ENCODE assay signal across 8 cellular contexts in the genomic region with DNA sequence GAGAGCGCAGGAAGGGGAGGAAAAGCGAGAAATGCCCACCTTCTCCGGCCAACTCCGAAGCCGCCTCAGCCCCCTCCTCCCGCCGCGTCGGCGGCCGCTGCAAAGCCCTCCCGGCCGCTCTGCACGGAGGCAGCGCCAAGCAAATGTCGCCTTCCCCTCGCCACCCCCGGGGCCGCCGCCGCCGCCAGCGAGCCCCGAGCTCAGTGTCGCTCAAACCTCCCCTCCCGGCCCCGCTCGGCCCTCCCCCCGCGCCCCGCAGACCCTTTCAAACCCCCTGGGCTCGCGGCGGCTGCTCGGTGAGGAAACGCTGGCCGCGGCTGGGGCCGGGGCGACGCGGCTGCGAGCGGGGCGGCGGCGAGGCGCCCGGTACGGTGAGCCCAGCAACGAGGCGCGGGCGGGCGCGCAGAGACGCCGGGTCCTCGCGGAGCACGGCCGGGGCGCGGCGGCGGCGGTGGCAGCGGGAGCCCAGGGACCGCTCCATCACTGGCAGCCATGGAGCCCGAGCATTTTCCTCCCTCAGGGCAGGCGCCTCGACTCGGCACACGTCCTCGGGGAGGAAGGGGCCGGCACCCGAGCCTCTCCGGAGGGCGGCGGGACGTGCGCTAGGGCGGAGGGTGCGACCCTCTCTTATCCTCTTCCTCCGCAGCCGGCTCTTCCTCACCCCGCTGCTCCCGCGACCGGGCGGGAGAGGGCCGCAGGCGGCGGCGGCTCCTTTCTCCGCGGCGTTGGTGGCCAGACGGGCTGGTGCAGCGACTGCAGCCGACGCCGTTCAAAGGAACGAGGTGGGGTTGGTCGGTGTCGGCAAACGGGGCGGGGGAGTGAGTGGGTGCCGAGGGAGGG. TPM values are rescaled to one million over a fixed set of nuclear protein-coding genes. Genes with fewer than 3 reads are reported as not detected.
A peak's percentile ranks its signal among the peaks of the same experiment; 100 is the strongest.
DNase-seq lines count a peak whose midpoint lies in the region; ATAC-seq and TF ChIP-seq lines count a peak whose summit lies in the region.

No MANE protein-coding gene starts in this region.

- H3K27me3 Mint-ChIP-seq in activated T-helper 2 cell treated with anti-CD3 and anti-CD28 coated beads, Interferon-gamma antibody, Interleukin-2, Interleukin-4, amounts not matched to agents 10 μg/mL and 5 μg/mL and 100 μg/mL, durations not matched to agents 14 hours and 24 hours and 36 hours (ENCODE audit: low read depth) = peaks cover 47% of the 10 kb centered on the region

- no peaks in the 10 kb centered on the region for H3K27me3 ChIP-seq in DOHH2 (ENCODE audit: control insufficient read depth, low read length)
- H3K27me3 ChIP-seq in Loucy (ENCODE audit: insufficient read depth, low read length, poor library complexity, severe bottlenecking) = no peaks in the 10 kb centered on the region
- H3K27me3 ChIP-seq in parathyroid adenoma (ENCODE audit: control insufficient read depth, insufficient read depth, low read length) = no peaks in the 10 kb centered on the region

- peaks cover 26% of the 10 kb centered on the region for H3K36me3 ChIP-seq in DOHH2 (ENCODE audit: control insufficient read depth, low read length)
- no peaks in the 10 kb centered on the region for H3K36me3 ChIP-seq in Loucy (ENCODE audit: insufficient read depth, low read length)
- H3K36me3 ChIP-seq in parathyroid adenoma (ENCODE audit: control insufficient read depth, insufficient read depth, low read length) = no peaks in the 10 kb centered on the region

- peak; percentile 28 for ATAC-seq in GM21723 (IDR thresholded peaks at IDR 0.05; ENCODE audit: unreplicated experiment)

- peak overlapping the region; percentile 81 for H3K4me2 ChIP-seq in DOHH2 (ENCODE audit: low read length)
- H3K4me2 ChIP-seq in Loucy (ENCODE audit: low read depth, low read length, poor library complexity, severe bottlenecking) = peak overlapping the region; percentile 89
- peak overlapping the region; percentile 99 for H3K4me2 ChIP-seq in parathyroid adenoma (ENCODE audit: low read length)

- H3K36me3 Mint-ChIP-seq in activated T-helper 2 cell treated with anti-CD3 and anti-CD28 coated beads, Interferon-gamma antibody, Interleukin-2, Interleukin-4, amounts not matched to agents 10 μg/mL and 5 μg/mL and 100 μg/mL, durations not matched to agents 14 hours and 24 hours and 36 hours (ENCODE audit: low read depth) = peaks cover 8% of the 10 kb centered on the region

- H4K20me1 ChIP-seq in DOHH2 (ENCODE audit: control insufficient read depth, insufficient read depth, low read depth, low read length) (no peaks in the 10 kb centered on the region), Loucy (ENCODE audit: insufficient read depth, low read length, poor library complexity, severe bottlenecking) (peaks cover 26% of the 10 kb centered on the region)

- H3K4me3 Mint-ChIP-seq in activated T-helper 2 cell treated with anti-CD3 and anti-CD28 coated beads, Interferon-gamma antibody, Interleukin-2, Interleukin-4, amounts not matched to agents 10 μg/mL and 5 μg/mL and 100 μg/mL, durations not matched to agents 14 hours and 24 hours and 36 hours (ENCODE audit: low read depth) = peak overlapping the region; percentile 88

- TF ChIP-seq CTCF in DOHH2 (IDR thresholded peaks at IDR 0.05; ENCODE audit: low read depth, low read length, poor library complexity, severe bottlenecking) = no peak
- no peak for TF ChIP-seq CTCF in Loucy (conservative IDR thresholded peaks at IDR 0.05; ENCODE audit: low read length)
- no peak for TF ChIP-seq CTCF in parathyroid adenoma (IDR thresholded peaks at IDR 0.05)

- H3K4me3 ChIP-seq in DOHH2 (ENCODE audit: low read length) = peak overlapping the region; percentile 73
- peak overlapping the region; percentile 80 for H3K4me3 ChIP-seq in Loucy (ENCODE audit: low read length, poor library complexity, severe bottlenecking)
- H3K4me3 ChIP-seq in parathyroid adenoma (ENCODE audit: low read depth, low read length) = peak overlapping the region; percentile 77

- no peaks in the 10 kb centered on the region for H3K9me2 ChIP-seq in DOHH2 (replicated peaks; ENCODE audit: control insufficient read depth, low read length)
- no peaks in the 10 kb centered on the region for H3K9me2 ChIP-seq in Loucy (replicated peaks; ENCODE audit: low read depth, low read length)

- H3K27ac ChIP-seq in DOHH2 (ENCODE audit: low read depth, low read length) (peak overlapping the region; percentile 59), parathyroid adenoma (peak overlapping the region; percentile 85)

- H3K9ac ChIP-seq in Loucy (ENCODE audit: low read depth, low read length, poor library complexity, severe bottlenecking) = peak overlapping the region; percentile 82
- H3K9ac ChIP-seq in parathyroid adenoma = peak overlapping the region; percentile 28

- no peaks in the 10 kb centered on the region for H3K9me3 ChIP-seq in DOHH2 (ENCODE audit: control insufficient read depth, insufficient read depth, low read length)
- H3K9me3 ChIP-seq in Loucy (ENCODE audit: insufficient read depth, low read depth, low read length) = no peaks in the 10 kb centered on the region
- H3K9me3 ChIP-seq in parathyroid adenoma (ENCODE audit: control insufficient read depth, low read length) = no peaks in the 10 kb centered on the region

- H2AFZ ChIP-seq in Loucy (ENCODE audit: low read length) (peak overlapping the region; percentile 75), parathyroid adenoma (peak overlapping the region; percentile 91)

- H3K4me1 Mint-ChIP-seq in activated T-helper 2 cell treated with anti-CD3 and anti-CD28 coated beads, Interferon-gamma antibody, Interleukin-2, Interleukin-4, amounts not matched to agents 10 μg/mL and 5 μg/mL and 100 μg/mL, durations not matched to agents 14 hours and 24 hours and 36 hours (ENCODE audit: low read depth) = peaks cover 18% of the 10 kb centered on the region

- no peaks in the 10 kb centered on the region for H3K9me3 Mint-ChIP-seq in activated T-helper 2 cell treated with anti-CD3 and anti-CD28 coated beads, Interferon-gamma antibody, Interleukin-2, Interleukin-4, amounts not matched to agents 10 μg/mL and 5 μg/mL and 100 μg/mL, durations not matched to agents 14 hours and 24 hours and 36 hours

- peaks cover 41% of the 10 kb centered on the region for H3K79me2 ChIP-seq in DOHH2 (ENCODE audit: control insufficient read depth, low read length)
- peaks cover 48% of the 10 kb centered on the region for H3K79me2 ChIP-seq in Loucy (ENCODE audit: insufficient read depth, low read length)
- H3K79me2 ChIP-seq in parathyroid adenoma = peaks cover 16% of the 10 kb centered on the region

- H3K4me1 ChIP-seq in DOHH2 (ENCODE audit: control insufficient read depth, low read length) (peaks cover 51% of the 10 kb centered on the region), Loucy (ENCODE audit: insufficient read depth, low read length, poor library complexity, severe bottlenecking) (peaks cover 47% of the 10 kb centered on the region), parathyroid adenoma (peaks cover 5% of the 10 kb centered on the region)

- no peak for DNase-seq in activated T-helper 2 cell treated with anti-CD3 and anti-CD28 coated beads, Interferon-gamma antibody, Interleukin-2, Interleukin-4, amounts not matched to agents 10 μg/mL and 5 μg/mL and 100 μg/mL, durations not matched to agents 14 hours and 24 hours and 36 hours (ENCODE audit: low spot score)
- DNase-seq in germinal center (ENCODE audit: low spot score) = peak; percentile 42
- no peak for DNase-seq in NCI-H226
- DNase-seq in ureter (ENCODE audit: low spot score) = no peak

- H3F3A ChIP-seq in DOHH2 (ENCODE audit: control insufficient read depth, insufficient read depth) = no peaks in the 10 kb centered on the region
- H3F3A ChIP-seq in Loucy (ENCODE audit: low read depth) = no peaks in the 10 kb centered on the region

- intact Hi-C loops in activated T-helper 2 cell treated with anti-CD3 and anti-CD28 coated beads, Interferon-gamma antibody, Interleukin-2, Interleukin-4, amounts not matched to agents 10 μg/mL and 5 μg/mL and 100 μg/mL, durations not matched to agents 14 hours and 24 hours and 36 hours (cut with micrococcal nuclease) = loop anchor here (1.0 to 5.0 kb wide), 9 partner anchors 73 to 544 kb away; a partner anchor contains a TSS

- peak overlapping the region; percentile 79 for H3K27ac Mint-ChIP-seq in activated T-helper 2 cell treated with anti-CD3 and anti-CD28 coated beads, Interferon-gamma antibody, Interleukin-2, Interleukin-4, amounts not matched to agents 10 μg/mL and 5 μg/mL and 100 μg/mL, durations not matched to agents 14 hours and 24 hours and 36 hours

RNA-seq across cellular contexts. Expression of a gene that starts 0.5 kb away (rescaled TPM):
- total RNA-seq in activated T-helper 2 cell treated with anti-CD3 and anti-CD28 coated beads, Interferon-gamma antibody, Interleukin-2, Interleukin-4, amounts not matched to agents 10 μg/mL and 5 μg/mL and 100 μg/mL, durations not matched to agents 14 hours and 24 hours and 36 hours = 4.8 and 5.0 TPM in 2 replicates
- 162 TPM for total RNA-seq in ureter

Comparison
In these comparisons a context has a peak if more than half of its experiments do, and no peak if none do; other contexts are left out.
1. RNA of a gene that starts 0.5 kb away (total RNA-seq): 162 TPM in ureter (single experiment); 4.8 to 5.0 TPM in activated T-helper 2 cell treated with anti-CD3 and anti-CD28 coated beads, Interferon-gamma antibody, Interleukin-2, Interleukin-4, amounts not matched to agents 10 μg/mL and 5 μg/mL and 100 μg/mL, durations not matched to agents 14 hours and 24 hours and 36 hours; every median in the first group is over 10 times any median in the second.
2. Peak in every context shown above with its lines, with median percentiles within 50 percentile points of each other: H3K4me2 ChIP-seq and H3K4me3 ChIP-seq.